Comparison of ENCODE assay signal across 19 cellular contexts in genomic region chr15:77336006-77336405, GRCh38.
"Had no signal": no experiment of that assay in that cellular context is flagged by ENCODE, and none has a peak within 500 bp of the region (broad histone marks: within the 10 kb centered on the region; RNA-seq: fewer than 3 reads in every experiment).

No MANE protein-coding gene starts in this region.

- H3K27ac ChIP-seq: coronary artery, dorsolateral prefrontal cortex, esophagus muscularis mucosa, gastroesophageal sphincter, heart left ventricle, hepatocyte, left lung, lower lobe of right lung had no signal

- H3K27me3 Mint-ChIP-seq: memory B cell; naive thymus-derived CD4-positive, alpha-beta T cell had no signal

- FAIRE-seq: colon, endothelial cell of umbilical vein, frontal cortex had no signal

- H3K36me3 ChIP-seq: esophagus muscularis mucosa, gastroesophageal sphincter, heart left ventricle, left lung, lower lobe of right lung had no signal

- H3K27ac Mint-ChIP-seq: immature natural killer cell, memory B cell, natural killer cell had no signal

- H2AFZ ChIP-seq: hepatocyte had no signal

- H3K36me3 Mint-ChIP-seq: natural killer cell had no signal

- H3K4me2 ChIP-seq: hepatocyte had no signal

- H3K4me1 ChIP-seq: left lung, lower lobe of right lung had no signal

- H3K4me3 Mint-ChIP-seq: immature natural killer cell; memory B cell; naive thymus-derived CD4-positive, alpha-beta T cell; natural killer cell had no signal

- H3K9me3 ChIP-seq: esophagus muscularis mucosa, lower lobe of right lung had no signal

- DNase-seq: effector CD4-positive, alpha-beta T cell; effector memory CD4-positive, alpha-beta T cell; immature natural killer cell; islet precursor cell; left lung; lower lobe of right lung; mesendoderm; naive thymus-derived CD4-positive, alpha-beta T cell; natural killer cell had no signal

- H3K9me3 Mint-ChIP-seq: immature natural killer cell, memory B cell, natural killer cell had no signal

- H3K4me3 ChIP-seq: coronary artery, dorsolateral prefrontal cortex, esophagus muscularis mucosa, gastroesophageal sphincter, heart left ventricle, hepatocyte, left lung, lower lobe of right lung had no signal

- H3K27me3 ChIP-seq: dorsolateral prefrontal cortex, esophagus muscularis mucosa, gastroesophageal sphincter, heart left ventricle, hepatocyte, left lung had no signal

- ATAC-seq: gastroesophageal sphincter; left lung; lower lobe of right lung; naive thymus-derived CD4-positive, alpha-beta T cell; natural killer cell had no signal
